ENCODE assay signal across 1 cellular context in genomic region chr13:34913040-34913439, GRCh38.
TF ChIP-seq lines count a peak whose summit lies in the region.

No MANE protein-coding gene starts in this region.

TF ChIP-seq in endothelial cell of umbilical vein, 7 proteins besides CTCF, POLR2A, EP300 and RAD21:
- TF ChIP-seq POLR2AphosphoS5 (IDR thresholded peaks at IDR 0.05; ENCODE audit: insufficient read depth, low read depth, low read length) = no peak
- no peak for TF ChIP-seq JUN (IDR thresholded peaks at IDR 0.05; ENCODE audit: borderline replicate concordance, insufficient read depth, insufficient read length, low read depth)
- TF ChIP-seq GATA2 (IDR thresholded peaks at IDR 0.05; ENCODE audit: insufficient read depth, insufficient read length, low read depth, low read length) = no peak
- no peak for TF ChIP-seq MAX (IDR thresholded peaks at IDR 0.05; ENCODE audit: insufficient read depth, insufficient read length)
- TF ChIP-seq EZH2 (IDR thresholded peaks at IDR 0.05; ENCODE audit: borderline replicate concordance, low read depth, low read length, severe bottlenecking) = no peak
TF ChIP-seq in endothelial cell of umbilical vein: peak in this region for 0.
